ENCODE assay signal across 1 cellular context in genomic region chr22:20107471-20107901, GRCh38.
TF ChIP-seq lines count a peak whose summit lies in the region.

No MANE protein-coding gene starts in this region.

TF ChIP-seq in K562, 482 proteins besides CTCF, POLR2A, EP300 and RAD21 (continues in another document):
- TF ChIP-seq SNRNP70 (optimal IDR thresholded peaks at IDR 0.05; ENCODE audit: low read depth, low read length) (no peak), E2F8 (IDR thresholded peaks at IDR 0.05; ENCODE audit: low read depth, partially characterized antibody) (no peak), BRD4 (IDR thresholded peaks at IDR 0.05) (no peak), GTF3C2 (IDR thresholded peaks at IDR 0.05; ENCODE audit: borderline replicate concordance, extremely low read depth, insufficient read length) (no peak), POLR2G (IDR thresholded peaks at IDR 0.05; ENCODE audit: low read depth, low read length) (peak; percentile 32; the same call in 1 of the 2 replicates), TRIM24 (IDR thresholded peaks at IDR 0.05) (no peak), C11orf30 (IDR thresholded peaks at IDR 0.05; ENCODE audit: low read depth) (no peak), SMARCC2 (IDR thresholded peaks at IDR 0.05; ENCODE audit: low read depth) (no peak), ZKSCAN8 (CRISPR knock-in tag; IDR thresholded peaks at IDR 0.05) (no peak), CBFB (CRISPR knock-in tag; IDR thresholded peaks at IDR 0.05) (no peak), HOXB6 (CRISPR knock-in tag; IDR thresholded peaks at IDR 0.05; ENCODE audit: borderline replicate concordance) (0 out of 2 replicates have a peak, but pooled peaks have one; percentile 79), DDX20 (tag; IDR thresholded peaks at IDR 0.05; ENCODE audit: low read depth) (no peak), E2F5 (CRISPR knock-in tag; IDR thresholded peaks at IDR 0.05) (no peak), POLR2B (IDR thresholded peaks at IDR 0.05; ENCODE audit: low read depth, partially characterized antibody) (no peak), CAMTA2 (CRISPR knock-in tag; conservative IDR thresholded peaks at IDR 0.05) (peak; percentile 51; the same call in 1 of the 2 replicates), AFF4 (CRISPR knock-in tag; IDR thresholded peaks at IDR 0.05) (no peak), MLX (CRISPR knock-in tag; conservative IDR thresholded peaks at IDR 0.05) (0 out of 4 replicates have a peak, but pooled peaks of 1 of the 2 experiments have one; percentile 17)
- TF ChIP-seq, protein P1, sequence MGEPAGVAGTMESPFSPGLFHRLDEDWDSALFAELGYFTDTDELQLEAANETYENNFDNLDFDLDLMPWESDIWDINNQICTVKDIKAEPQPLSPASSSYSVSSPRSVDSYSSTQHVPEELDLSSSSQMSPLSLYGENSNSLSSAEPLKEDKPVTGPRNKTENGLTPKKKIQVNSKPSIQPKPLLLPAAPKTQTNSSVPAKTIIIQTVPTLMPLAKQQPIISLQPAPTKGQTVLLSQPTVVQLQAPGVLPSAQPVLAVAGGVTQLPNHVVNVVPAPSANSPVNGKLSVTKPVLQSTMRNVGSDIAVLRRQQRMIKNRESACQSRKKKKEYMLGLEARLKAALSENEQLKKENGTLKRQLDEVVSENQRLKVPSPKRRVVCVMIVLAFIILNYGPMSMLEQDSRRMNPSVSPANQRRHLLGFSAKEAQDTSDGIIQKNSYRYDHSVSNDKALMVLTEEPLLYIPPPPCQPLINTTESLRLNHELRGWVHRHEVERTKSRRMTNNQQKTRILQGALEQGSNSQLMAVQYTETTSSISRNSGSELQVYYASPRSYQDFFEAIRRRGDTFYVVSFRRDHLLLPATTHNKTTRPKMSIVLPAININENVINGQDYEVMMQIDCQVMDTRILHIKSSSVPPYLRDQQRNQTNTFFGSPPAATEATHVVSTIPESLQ (CRISPR knock-in tag; IDR thresholded peaks at IDR 0.05): no peak
- TF ChIP-seq, protein P2, sequence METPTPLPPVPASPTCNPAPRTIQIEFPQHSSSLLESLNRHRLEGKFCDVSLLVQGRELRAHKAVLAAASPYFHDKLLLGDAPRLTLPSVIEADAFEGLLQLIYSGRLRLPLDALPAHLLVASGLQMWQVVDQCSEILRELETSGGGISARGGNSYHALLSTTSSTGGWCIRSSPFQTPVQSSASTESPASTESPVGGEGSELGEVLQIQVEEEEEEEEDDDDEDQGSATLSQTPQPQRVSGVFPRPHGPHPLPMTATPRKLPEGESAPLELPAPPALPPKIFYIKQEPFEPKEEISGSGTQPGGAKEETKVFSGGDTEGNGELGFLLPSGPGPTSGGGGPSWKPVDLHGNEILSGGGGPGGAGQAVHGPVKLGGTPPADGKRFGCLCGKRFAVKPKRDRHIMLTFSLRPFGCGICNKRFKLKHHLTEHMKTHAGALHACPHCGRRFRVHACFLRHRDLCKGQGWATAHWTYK (CRISPR knock-in tag; IDR thresholded peaks at IDR 0.05): no peak
- TF ChIP-seq, protein P3, sequence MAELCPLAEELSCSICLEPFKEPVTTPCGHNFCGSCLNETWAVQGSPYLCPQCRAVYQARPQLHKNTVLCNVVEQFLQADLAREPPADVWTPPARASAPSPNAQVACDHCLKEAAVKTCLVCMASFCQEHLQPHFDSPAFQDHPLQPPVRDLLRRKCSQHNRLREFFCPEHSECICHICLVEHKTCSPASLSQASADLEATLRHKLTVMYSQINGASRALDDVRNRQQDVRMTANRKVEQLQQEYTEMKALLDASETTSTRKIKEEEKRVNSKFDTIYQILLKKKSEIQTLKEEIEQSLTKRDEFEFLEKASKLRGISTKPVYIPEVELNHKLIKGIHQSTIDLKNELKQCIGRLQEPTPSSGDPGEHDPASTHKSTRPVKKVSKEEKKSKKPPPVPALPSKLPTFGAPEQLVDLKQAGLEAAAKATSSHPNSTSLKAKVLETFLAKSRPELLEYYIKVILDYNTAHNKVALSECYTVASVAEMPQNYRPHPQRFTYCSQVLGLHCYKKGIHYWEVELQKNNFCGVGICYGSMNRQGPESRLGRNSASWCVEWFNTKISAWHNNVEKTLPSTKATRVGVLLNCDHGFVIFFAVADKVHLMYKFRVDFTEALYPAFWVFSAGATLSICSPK (IDR thresholded peaks at IDR 0.05; ENCODE audit: borderline replicate concordance): no peak
- TF ChIP-seq, protein P4, sequence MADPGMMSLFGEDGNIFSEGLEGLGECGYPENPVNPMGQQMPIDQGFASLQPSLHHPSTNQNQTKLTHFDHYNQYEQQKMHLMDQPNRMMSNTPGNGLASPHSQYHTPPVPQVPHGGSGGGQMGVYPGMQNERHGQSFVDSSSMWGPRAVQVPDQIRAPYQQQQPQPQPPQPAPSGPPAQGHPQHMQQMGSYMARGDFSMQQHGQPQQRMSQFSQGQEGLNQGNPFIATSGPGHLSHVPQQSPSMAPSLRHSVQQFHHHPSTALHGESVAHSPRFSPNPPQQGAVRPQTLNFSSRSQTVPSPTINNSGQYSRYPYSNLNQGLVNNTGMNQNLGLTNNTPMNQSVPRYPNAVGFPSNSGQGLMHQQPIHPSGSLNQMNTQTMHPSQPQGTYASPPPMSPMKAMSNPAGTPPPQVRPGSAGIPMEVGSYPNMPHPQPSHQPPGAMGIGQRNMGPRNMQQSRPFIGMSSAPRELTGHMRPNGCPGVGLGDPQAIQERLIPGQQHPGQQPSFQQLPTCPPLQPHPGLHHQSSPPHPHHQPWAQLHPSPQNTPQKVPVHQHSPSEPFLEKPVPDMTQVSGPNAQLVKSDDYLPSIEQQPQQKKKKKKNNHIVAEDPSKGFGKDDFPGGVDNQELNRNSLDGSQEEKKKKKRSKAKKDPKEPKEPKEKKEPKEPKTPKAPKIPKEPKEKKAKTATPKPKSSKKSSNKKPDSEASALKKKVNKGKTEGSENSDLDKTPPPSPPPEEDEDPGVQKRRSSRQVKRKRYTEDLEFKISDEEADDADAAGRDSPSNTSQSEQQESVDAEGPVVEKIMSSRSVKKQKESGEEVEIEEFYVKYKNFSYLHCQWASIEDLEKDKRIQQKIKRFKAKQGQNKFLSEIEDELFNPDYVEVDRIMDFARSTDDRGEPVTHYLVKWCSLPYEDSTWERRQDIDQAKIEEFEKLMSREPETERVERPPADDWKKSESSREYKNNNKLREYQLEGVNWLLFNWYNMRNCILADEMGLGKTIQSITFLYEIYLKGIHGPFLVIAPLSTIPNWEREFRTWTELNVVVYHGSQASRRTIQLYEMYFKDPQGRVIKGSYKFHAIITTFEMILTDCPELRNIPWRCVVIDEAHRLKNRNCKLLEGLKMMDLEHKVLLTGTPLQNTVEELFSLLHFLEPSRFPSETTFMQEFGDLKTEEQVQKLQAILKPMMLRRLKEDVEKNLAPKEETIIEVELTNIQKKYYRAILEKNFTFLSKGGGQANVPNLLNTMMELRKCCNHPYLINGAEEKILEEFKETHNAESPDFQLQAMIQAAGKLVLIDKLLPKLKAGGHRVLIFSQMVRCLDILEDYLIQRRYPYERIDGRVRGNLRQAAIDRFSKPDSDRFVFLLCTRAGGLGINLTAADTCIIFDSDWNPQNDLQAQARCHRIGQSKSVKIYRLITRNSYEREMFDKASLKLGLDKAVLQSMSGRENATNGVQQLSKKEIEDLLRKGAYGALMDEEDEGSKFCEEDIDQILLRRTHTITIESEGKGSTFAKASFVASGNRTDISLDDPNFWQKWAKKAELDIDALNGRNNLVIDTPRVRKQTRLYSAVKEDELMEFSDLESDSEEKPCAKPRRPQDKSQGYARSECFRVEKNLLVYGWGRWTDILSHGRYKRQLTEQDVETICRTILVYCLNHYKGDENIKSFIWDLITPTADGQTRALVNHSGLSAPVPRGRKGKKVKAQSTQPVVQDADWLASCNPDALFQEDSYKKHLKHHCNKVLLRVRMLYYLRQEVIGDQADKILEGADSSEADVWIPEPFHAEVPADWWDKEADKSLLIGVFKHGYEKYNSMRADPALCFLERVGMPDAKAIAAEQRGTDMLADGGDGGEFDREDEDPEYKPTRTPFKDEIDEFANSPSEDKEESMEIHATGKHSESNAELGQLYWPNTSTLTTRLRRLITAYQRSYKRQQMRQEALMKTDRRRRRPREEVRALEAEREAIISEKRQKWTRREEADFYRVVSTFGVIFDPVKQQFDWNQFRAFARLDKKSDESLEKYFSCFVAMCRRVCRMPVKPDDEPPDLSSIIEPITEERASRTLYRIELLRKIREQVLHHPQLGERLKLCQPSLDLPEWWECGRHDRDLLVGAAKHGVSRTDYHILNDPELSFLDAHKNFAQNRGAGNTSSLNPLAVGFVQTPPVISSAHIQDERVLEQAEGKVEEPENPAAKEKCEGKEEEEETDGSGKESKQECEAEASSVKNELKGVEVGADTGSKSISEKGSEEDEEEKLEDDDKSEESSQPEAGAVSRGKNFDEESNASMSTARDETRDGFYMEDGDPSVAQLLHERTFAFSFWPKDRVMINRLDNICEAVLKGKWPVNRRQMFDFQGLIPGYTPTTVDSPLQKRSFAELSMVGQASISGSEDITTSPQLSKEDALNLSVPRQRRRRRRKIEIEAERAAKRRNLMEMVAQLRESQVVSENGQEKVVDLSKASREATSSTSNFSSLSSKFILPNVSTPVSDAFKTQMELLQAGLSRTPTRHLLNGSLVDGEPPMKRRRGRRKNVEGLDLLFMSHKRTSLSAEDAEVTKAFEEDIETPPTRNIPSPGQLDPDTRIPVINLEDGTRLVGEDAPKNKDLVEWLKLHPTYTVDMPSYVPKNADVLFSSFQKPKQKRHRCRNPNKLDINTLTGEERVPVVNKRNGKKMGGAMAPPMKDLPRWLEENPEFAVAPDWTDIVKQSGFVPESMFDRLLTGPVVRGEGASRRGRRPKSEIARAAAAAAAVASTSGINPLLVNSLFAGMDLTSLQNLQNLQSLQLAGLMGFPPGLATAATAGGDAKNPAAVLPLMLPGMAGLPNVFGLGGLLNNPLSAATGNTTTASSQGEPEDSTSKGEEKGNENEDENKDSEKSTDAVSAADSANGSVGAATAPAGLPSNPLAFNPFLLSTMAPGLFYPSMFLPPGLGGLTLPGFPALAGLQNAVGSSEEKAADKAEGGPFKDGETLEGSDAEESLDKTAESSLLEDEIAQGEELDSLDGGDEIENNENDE (IDR thresholded peaks at IDR 0.05; ENCODE audit: low read depth, low read length): peak; percentile 20
